Comparison of ENCODE assay signal across 8 cellular contexts in the genomic region with DNA sequence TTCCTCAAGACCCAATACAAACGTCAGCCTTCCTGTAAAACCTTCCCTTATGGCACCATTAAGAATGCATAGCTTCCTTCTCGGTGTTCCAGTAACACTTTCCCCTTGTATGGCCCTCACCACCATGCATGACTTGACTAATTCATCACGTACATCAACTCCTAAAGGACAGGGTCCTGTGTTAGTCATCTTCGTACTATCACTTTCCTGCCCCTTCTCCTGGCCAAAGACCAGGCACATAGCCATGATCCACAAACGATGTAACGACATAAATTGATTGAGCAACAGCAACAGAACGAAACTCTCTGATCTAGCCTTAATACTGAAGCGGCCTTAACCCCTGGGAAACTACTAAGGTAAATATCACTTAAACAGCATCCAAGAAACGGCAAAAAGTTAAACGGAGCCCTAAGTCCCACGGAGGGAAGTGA. TPM values are rescaled to one million over a fixed set of nuclear protein-coding genes. Genes with fewer than 3 reads are reported as not detected.
DNase-seq lines count a peak whose midpoint lies in the region; ATAC-seq lines count a peak whose summit lies in the region.

No MANE protein-coding gene starts in this region.

- no peaks in the 10 kb centered on the region for H3K9me3 Mint-ChIP-seq in stimulated activated naive B cell treated with anti-CD40 and anti-IgM and Interleukin-4, amounts not matched to agents 10 μg/mL and 1 μg/mL and 100 μg/mL, for 72 hours

- DNase-seq in AG08395 (ENCODE audit: low spot score) (peak; percentile 17), M059J (ENCODE audit: low read depth) (peak; percentile 63), amniotic epithelial cell (ENCODE audit: low read depth) (peak; percentile 61), NCI-H187 treated with DMSO at 0.1 percent for 48 hours (lab: John Stamatoyannopoulos, UW) (no peak)
- DNase-seq in stimulated activated naive B cell treated with anti-CD40 and anti-IgM and Interleukin-4, amounts not matched to agents 10 μg/mL and 1 μg/mL and 100 μg/mL, for 72 hours: peak; percentile 8

- peaks cover 17 to 23% of the 10 kb centered on the region in 2 donors for H3K36me3 Mint-ChIP-seq in stimulated activated naive B cell treated with anti-CD40 and anti-IgM and Interleukin-4, amounts not matched to agents 10 μg/mL and 1 μg/mL and 100 μg/mL, for 72 hours

- peak overlapping the region; percentile 99 for H3K27ac Mint-ChIP-seq in stimulated activated naive B cell treated with anti-CD40 and anti-IgM and Interleukin-4, amounts not matched to agents 10 μg/mL and 1 μg/mL and 100 μg/mL, for 72 hours

- no peaks in the 10 kb centered on the region for H3K27me3 Mint-ChIP-seq in stimulated activated naive B cell treated with anti-CD40 and anti-IgM and Interleukin-4, amounts not matched to agents 10 μg/mL and 1 μg/mL and 100 μg/mL, for 72 hours

- H3K4me1 Mint-ChIP-seq in stimulated activated naive B cell treated with anti-CD40 and anti-IgM and Interleukin-4, amounts not matched to agents 10 μg/mL and 1 μg/mL and 100 μg/mL, for 72 hours: peaks cover 14 to 34% of the 10 kb centered on the region in 2 donors

- peak overlapping the region; percentile 91 to 92 for H3K4me3 Mint-ChIP-seq in stimulated activated naive B cell treated with anti-CD40 and anti-IgM and Interleukin-4, amounts not matched to agents 10 μg/mL and 1 μg/mL and 100 μg/mL, for 72 hours

- peak; percentile 9 for ATAC-seq in GM18517 (IDR thresholded peaks at IDR 0.05; ENCODE audit: unreplicated experiment)
- ATAC-seq in stimulated activated naive B cell treated with anti-CD40 and anti-IgM and Interleukin-4, amounts not matched to agents 10 μg/mL and 1 μg/mL and 100 μg/mL, for 72 hours (replicated peaks): peak; percentile 29 to 59
- ATAC-seq in GM18520 (IDR thresholded peaks at IDR 0.05; ENCODE audit: unreplicated experiment): no peak

- H3K9me3 ChIP-seq in iPS-18c (ENCODE audit: control insufficient read depth, insufficient read depth, low read length): no peaks in the 10 kb centered on the region

- H3K4me3 ChIP-seq in iPS-18c (ENCODE audit: insufficient read depth, low read depth, low read length): peak overlapping the region; percentile 99

RNA-seq across cellular contexts. Expression of gene PSMD12, which starts 0.6 kb away (rescaled TPM):
- total RNA-seq in M059J (2014; rRNA removed; shearing (Covaris generic)): 33.4 and 54.0 TPM in 2 replicates

RNA-seq across cellular contexts. Expression of gene PITPNC1, which starts 11.3 kb away (rescaled TPM):
- total RNA-seq in M059J (2014; rRNA removed; shearing (Covaris generic)): 3.2 and 4.0 TPM in 2 replicates
